Comparison of ENCODE assay signal across 17 cellular contexts in genomic region chr10:9260690-9261089, GRCh38.
DNase-seq lines count a peak whose midpoint lies in the region; TF ChIP-seq lines count a peak whose summit lies in the region.
"Had no signal": no experiment of that assay in that cellular context is flagged by ENCODE, and none has a peak within 500 bp of the region (broad histone marks: within the 10 kb centered on the region; RNA-seq: fewer than 3 reads in every experiment).

No MANE protein-coding gene starts in this region.

- H3K4ac ChIP-seq in trophoblast cell (ENCODE audit: low read depth, low read length), result no peak overlapping the region

- H3K4me2 ChIP-seq in trophoblast cell (ENCODE audit: low read length) (no peak overlapping the region), PC-9 (no peak overlapping the region)
- H3K4me2 ChIP-seq: GM23338 had no signal

- no CpG with 5 or more reads among the region's 1 CpG for WGBS in trophoblast cell (ENCODE audit: extremely low coverage, insufficient coverage, insufficient read length)

- H4K12ac ChIP-seq in trophoblast cell (ENCODE audit: low read depth, low read length), result no peak overlapping the region

- no peaks in the 10 kb centered on the region for H4K20me1 ChIP-seq in PC-9 (ENCODE audit: insufficient read depth)

- H3F3A ChIP-seq in PC-9 (ENCODE audit: insufficient read depth, low read depth), result no peaks in the 10 kb centered on the region; the same call in 1 of the 2 replicates

- no peak overlapping the region for H3K18ac ChIP-seq in trophoblast cell (ENCODE audit: low read length)

- no peak overlapping the region for H3K9ac ChIP-seq in trophoblast cell (ENCODE audit: low read length)

- peaks cover 0 to 4% of the 10 kb centered on the region in 2 experiments for H3K4me1 ChIP-seq in trophoblast cell (ENCODE audit: control insufficient read depth in 1 of 2, insufficient read depth in 2 of 2, low read length in 2 of 2)
- peaks cover 17% of the 10 kb centered on the region for H3K4me1 ChIP-seq in PC-9 (replicated peaks; ENCODE audit: insufficient read depth)
- H3K4me1 ChIP-seq: Caco-2 had no signal

- no peaks in the 10 kb centered on the region for H3K9me2 ChIP-seq in PC-9 (ENCODE audit: insufficient read depth)

- H3K4me3 Mint-ChIP-seq in osteocyte (ENCODE audit: unreplicated experiment), result no peak overlapping the region
- H3K4me3 Mint-ChIP-seq: CD4-positive, alpha-beta memory T cell; GM23338; H9; HFFc6 had no signal

- POLR2A ChIA-PET in PC-9 (lab: Charles Lee; ENCODE audit: unreplicated experiment), result no interaction called here

- H3K9me3 Mint-ChIP-seq in osteocyte (ENCODE audit: unreplicated experiment), result no peaks in the 10 kb centered on the region
- H3K9me3 Mint-ChIP-seq: CD4-positive, alpha-beta memory T cell; GM23338; H9; HFFc6 had no signal

- H3K79me1 ChIP-seq in trophoblast cell (ENCODE audit: low read length), result peaks cover 2% of the 10 kb centered on the region

- no peak overlapping the region for H2BK5ac ChIP-seq in trophoblast cell (ENCODE audit: low read depth, low read length, poor library complexity)

- no peak overlapping the region for H2BK12ac ChIP-seq in trophoblast cell (ENCODE audit: low read length)

- no peaks in the 10 kb centered on the region for H3K27me3 ChIP-seq in trophoblast cell (ENCODE audit: insufficient read depth, low read length)
- no peaks in the 10 kb centered on the region for H3K27me3 ChIP-seq in PC-9 (ENCODE audit: insufficient read depth, low read depth)

- TF ChIP-seq CTCF in fibroblast of mammary gland (conservative IDR thresholded peaks at IDR 0.05; ENCODE audit: control insufficient read depth, insufficient read depth, low read depth, low read length) (no peak), osteocyte (IDR thresholded peaks at IDR 0.05) (no peak), PC-9 (conservative IDR thresholded peaks at IDR 0.05) (no peak)

- H3K27ac ChIP-seq in trophoblast cell (ENCODE audit: low read depth, low read length) (no peak overlapping the region), PC-9 (no peak overlapping the region)

- H3K14ac ChIP-seq in trophoblast cell (ENCODE audit: low read length), result no peak overlapping the region

- H2AK5ac ChIP-seq in trophoblast cell (ENCODE audit: low read length), result no peak overlapping the region

- CTCF ChIA-PET in PC-9 (lab: Charles Lee), result no interaction called here

- no peaks in the 10 kb centered on the region for H3K36me3 ChIP-seq in trophoblast cell (ENCODE audit: control insufficient read depth in 1 of 2, insufficient read depth in 2 of 2, low read length in 2 of 2)
- no peaks in the 10 kb centered on the region for H3K36me3 ChIP-seq in PC-9 (ENCODE audit: low read depth)

- DNase-seq in NCI-H82 (lab: John Stamatoyannopoulos, UW) (peak; percentile 31), brain pericyte (ENCODE audit: low read depth, low spot score) (peak; percentile 24), fibroblast of mammary gland (ENCODE audit: low read depth) (peak; percentile 11), trophoblast cell (peak; percentile 29 to 44), osteocyte (ENCODE audit: extremely low spot score, unreplicated experiment) (no peak), NCI-H774 (lab: John Stamatoyannopoulos, UW) (no peak), PC-9 (no peak)
- DNase-seq: C1 segment of cervical spinal cord; Caco-2; CD4-positive, alpha-beta memory T cell; DMS153; DND-41; GDM1; H9; HFFc6 had no signal

- no peak overlapping the region for H4K8ac ChIP-seq in trophoblast cell (ENCODE audit: low read depth, low read length)

- H2AFZ ChIP-seq in trophoblast cell (ENCODE audit: insufficient read depth, low read length, poor library complexity), result no peak overlapping the region
- H2AFZ ChIP-seq in PC-9, result no peak overlapping the region
- H2AFZ ChIP-seq: GM23338 had no signal

- H3K4me3 ChIP-seq in fibroblast of mammary gland (ENCODE audit: control insufficient read depth, low read depth, low read length) (no peak overlapping the region), trophoblast cell (ENCODE audit: low read depth, low read length) (no peak overlapping the region), PC-9 (no peak overlapping the region)
- H3K4me3 ChIP-seq: GM12878, GM23338 had no signal

- intact Hi-C loops in PC-9 (cut with micrococcal nuclease; ENCODE audit: unreplicated experiment), result no loop called here

- no peak overlapping the region for H3K27ac Mint-ChIP-seq in osteocyte (ENCODE audit: unreplicated experiment)
- H3K27ac Mint-ChIP-seq: CD4-positive, alpha-beta memory T cell; GM23338; H9; HFFc6 had no signal

- H2BK120ac ChIP-seq in trophoblast cell (ENCODE audit: insufficient read depth, low read length, poor library complexity), result no peak overlapping the region

- H4K91ac ChIP-seq in trophoblast cell (ENCODE audit: low read depth, low read length), result no peak overlapping the region

- H3K36me3 Mint-ChIP-seq in osteocyte (ENCODE audit: unreplicated experiment), result no peaks in the 10 kb centered on the region
- H3K36me3 Mint-ChIP-seq: CD4-positive, alpha-beta memory T cell had no signal

- BruUV-seq in PC-9 (replicated peaks; lab: Mats Ljungman, UMichigan), result no TSS peak

- H3K9me3 ChIP-seq in trophoblast cell (ENCODE audit: insufficient read depth, low read depth, low read length), result no peaks in the 10 kb centered on the region
- H3K9me3 ChIP-seq in PC-9 (ENCODE audit: insufficient read depth, low read depth), result no peaks in the 10 kb centered on the region
- H3K9me3 ChIP-seq: Caco-2 had no signal

- no peaks in the 10 kb centered on the region for H3K27me3 Mint-ChIP-seq in osteocyte (ENCODE audit: unreplicated experiment)

- no peak overlapping the region for H3K23ac ChIP-seq in trophoblast cell (ENCODE audit: low read length)

- H3K4me1 Mint-ChIP-seq in osteocyte (ENCODE audit: unreplicated experiment), result no peaks in the 10 kb centered on the region
- H3K4me1 Mint-ChIP-seq: CD4-positive, alpha-beta memory T cell; GM23338; H9 had no signal

- no peaks in the 10 kb centered on the region for H3K79me2 ChIP-seq in trophoblast cell (ENCODE audit: control insufficient read depth, insufficient read depth, low read length, poor library complexity)
- no peaks in the 10 kb centered on the region for H3K79me2 ChIP-seq in PC-9 (ENCODE audit: low read depth)

Comparison
In these comparisons a context has a peak if more than half of its experiments do, and no peak if none do; other contexts are left out.
1. DNase-seq: peak in NCI-H82 (single experiment), brain pericyte (single experiment), fibroblast of mammary gland (single experiment) and trophoblast cell (2 of 2); none in osteocyte (single experiment), NCI-H774 (single experiment) and PC-9 (0 of 2).